15 cellular contexts compared by ENCODE assay signal in genomic region chr5:174945853-174946252, GRCh38.
DNase-seq lines count a peak whose midpoint lies in the region.
"Had no signal": no experiment of that assay in that cellular context is flagged by ENCODE, and none has a peak within 500 bp of the region (broad histone marks: within the 10 kb centered on the region; RNA-seq: fewer than 3 reads in every experiment).

No MANE protein-coding gene starts in this region.

- DNase-seq in COLO668 (lab: John Stamatoyannopoulos, UW; ENCODE audit: unreplicated experiment) = peak; percentile 2
- DNase-seq in D341Med (ENCODE audit: low spot score) = peak; percentile 49
- DNase-seq in NCI-H2029 treated with DMSO at 0.1 percent for 48 hours (lab: John Stamatoyannopoulos, UW) = peak; percentile 58
- peak; percentile 20 for DNase-seq in globus pallidus (ENCODE audit: low spot score)
- DNase-seq in HuH-7 (ENCODE audit: low spot score) = no peak
- DNase-seq in iPS-NIHi11 (ENCODE audit: low spot score) = no peak
- DNase-seq in stimulated activated CD4-positive, alpha-beta T cell treated with anti-CD3 and anti-CD28 coated beads, Interleukin-1b, Interleukin-23, amount 100 ng/mL, for 48 hours = no peak
- DNase-seq: CD8-positive, alpha-beta T cell; DMS79; KG1; NCI-H1436; NCI-H2081 treated with DMSO at 0.1 percent for 48 hours; NCI-H446; NCI-H774; SJCRH30 had no signal

Comparison
In these comparisons a context has a peak if more than half of its experiments do, and no peak if none do; other contexts are left out.
1. DNase-seq: peak in COLO668 (single experiment), D341Med (single experiment), NCI-H2029 treated with DMSO at 0.1 percent for 48 hours (single experiment) and globus pallidus (single experiment); none in HuH-7 (single experiment), iPS-NIHi11 (single experiment) and stimulated activated CD4-positive, alpha-beta T cell treated with anti-CD3 and anti-CD28 coated beads, Interleukin-1b, Interleukin-23, amount 100 ng/mL, for 48 hours (single experiment).